ENCODE assay signal across 1 cellular context in genomic region chr3:43286115-43286885, GRCh38.
TF ChIP-seq lines count a peak whose summit lies in the region.

SNRK (plus strand) TSS chr3:43286540; CDS start chr3:43303204, 16,664 bp downstream.

TF ChIP-seq in GM12878, 131 proteins besides CTCF, POLR2A, EP300 and RAD21 (continued from another document):
- no peak for TF ChIP-seq SKIL (IDR thresholded peaks at IDR 0.05; ENCODE audit: low read depth, poor library complexity, severe bottlenecking)
- peak; percentile 75 for TF ChIP-seq IKZF1 (conservative IDR thresholded peaks at IDR 0.05)
- TF ChIP-seq USF1 (IDR thresholded peaks at IDR 0.05; ENCODE audit: borderline replicate concordance, extremely low read length, insufficient read depth, low read depth, low read length), result no peak
- TF ChIP-seq SMC3 (IDR thresholded peaks at IDR 0.05; ENCODE audit: borderline replicate concordance, low read length), result peak; percentile 14; the same call in 1 of the 2 replicates
- no peak for TF ChIP-seq BMI1 (IDR thresholded peaks at IDR 0.05; ENCODE audit: borderline replicate concordance)
- peak; percentile 93 for TF ChIP-seq CREB1 (IDR thresholded peaks at IDR 0.05; ENCODE audit: low read depth)
- peak; percentile 75; the same call in 1 of the 2 replicates for TF ChIP-seq SMARCA5 (IDR thresholded peaks at IDR 0.05)
- TF ChIP-seq FOXK2 (IDR thresholded peaks at IDR 0.05), result no peak
- no peak for TF ChIP-seq MTA3 (IDR thresholded peaks at IDR 0.05; ENCODE audit: borderline replicate concordance, low read length)
- TF ChIP-seq NKRF (conservative IDR thresholded peaks at IDR 0.05), result peak; percentile 72; the same call in 1 of the 2 replicates
- peak; percentile 8 for TF ChIP-seq SP1 (IDR thresholded peaks at IDR 0.05; ENCODE audit: low read depth, low read length)
- TF ChIP-seq MEF2A (IDR thresholded peaks at IDR 0.05; ENCODE audit: insufficient read depth, low read depth, low read length), result no peak
- no peak for TF ChIP-seq HDGF (IDR thresholded peaks at IDR 0.05)
- no peak for TF ChIP-seq CHD1 (IDR thresholded peaks at IDR 0.05; ENCODE audit: low read depth, low read length)
- TF ChIP-seq ATF3 (IDR thresholded peaks at IDR 0.05; ENCODE audit: borderline replicate concordance, extremely low read depth, low read depth, low read length), result peak; percentile 9; the same call in 1 of the 2 replicates
- TF ChIP-seq NR2F1 (conservative IDR thresholded peaks at IDR 0.05), result peak; percentile 78
- TF ChIP-seq NRF1 (conservative IDR thresholded peaks at IDR 0.05; ENCODE audit: low read depth, low read length), result peak; percentile 77
- peak; percentile 82 for TF ChIP-seq BACH1 (IDR thresholded peaks at IDR 0.05; ENCODE audit: borderline replicate concordance)
- TF ChIP-seq IRF3 (IDR thresholded peaks at IDR 0.05), result no peak
- TF ChIP-seq PAX5 (IDR thresholded peaks at IDR 0.05; ENCODE audit: borderline replicate concordance, low read depth, low read length), result no peak
- peak; percentile 80; the same call in 1 of the 2 replicates for TF ChIP-seq CREM (IDR thresholded peaks at IDR 0.05; ENCODE audit: low read depth)
- no peak for TF ChIP-seq E4F1 (IDR thresholded peaks at IDR 0.05; ENCODE audit: borderline replicate concordance, partially characterized antibody)
- peak; percentile 50; the same call in 1 of the 2 replicates for TF ChIP-seq NFXL1 (IDR thresholded peaks at IDR 0.05; ENCODE audit: borderline replicate concordance)
- 0 out of 2 replicates have a peak, but pooled peaks have one; percentile 59 for TF ChIP-seq TCF3 (IDR thresholded peaks at IDR 0.05; ENCODE audit: borderline replicate concordance, insufficient read depth, low read depth, low read length)
- TF ChIP-seq LARP7 (IDR thresholded peaks at IDR 0.05), result peak; percentile 95
- no peak for TF ChIP-seq ATF2 (IDR thresholded peaks at IDR 0.05; ENCODE audit: low read length)
- TF ChIP-seq SIN3A (IDR thresholded peaks at IDR 0.05; ENCODE audit: low read depth, low read length), result 0 out of 2 replicates have a peak, but pooled peaks have one; percentile 41
- TF ChIP-seq KLF5 (IDR thresholded peaks at IDR 0.05; ENCODE audit: partially characterized antibody), result no peak
- TF ChIP-seq RAD51 (IDR thresholded peaks at IDR 0.05), result no peak
- TF ChIP-seq DPF2 (IDR thresholded peaks at IDR 0.05), result peak; percentile 68; the same call in 1 of the 2 replicates
- no peak for TF ChIP-seq BCLAF1 (IDR thresholded peaks at IDR 0.05)
- TF ChIP-seq RB1 (IDR thresholded peaks at IDR 0.05; ENCODE audit: borderline replicate concordance), result peak; percentile 87; the same call in 1 of the 2 replicates
- TF ChIP-seq ASH2L (IDR thresholded peaks at IDR 0.05; ENCODE audit: borderline replicate concordance, low read depth), result 0 out of 2 replicates have a peak, but pooled peaks have one; percentile 56
- peak in 1 of 2 experiments; percentile 65; a peak in 2 of 4 replicates for TF ChIP-seq BHLHE40 (IDR thresholded peaks at IDR 0.05; ENCODE audit: borderline replicate concordance in 1 of 2, low read depth in 2 of 2, low read length in 1 of 2)
- TF ChIP-seq HDAC6 (IDR thresholded peaks at IDR 0.05; ENCODE audit: unreplicated experiment), result no peak
- TF ChIP-seq GATAD2B (conservative IDR thresholded peaks at IDR 0.05; ENCODE audit: low read depth), result peak; percentile 71
- peak; percentile 34; the same call in 1 of the 2 replicates for TF ChIP-seq NR2C1 (IDR thresholded peaks at IDR 0.05)
- no peak for TF ChIP-seq SMAD1 (IDR thresholded peaks at IDR 0.05; ENCODE audit: low read depth, partially characterized antibody)
- TF ChIP-seq ELK1 (IDR thresholded peaks at IDR 0.05; ENCODE audit: low read depth, low read length), result no peak
TF ChIP-seq in GM12878: peak in this region for 22.
